ENCODE assay signal across 8 cellular contexts in the genomic region with DNA sequence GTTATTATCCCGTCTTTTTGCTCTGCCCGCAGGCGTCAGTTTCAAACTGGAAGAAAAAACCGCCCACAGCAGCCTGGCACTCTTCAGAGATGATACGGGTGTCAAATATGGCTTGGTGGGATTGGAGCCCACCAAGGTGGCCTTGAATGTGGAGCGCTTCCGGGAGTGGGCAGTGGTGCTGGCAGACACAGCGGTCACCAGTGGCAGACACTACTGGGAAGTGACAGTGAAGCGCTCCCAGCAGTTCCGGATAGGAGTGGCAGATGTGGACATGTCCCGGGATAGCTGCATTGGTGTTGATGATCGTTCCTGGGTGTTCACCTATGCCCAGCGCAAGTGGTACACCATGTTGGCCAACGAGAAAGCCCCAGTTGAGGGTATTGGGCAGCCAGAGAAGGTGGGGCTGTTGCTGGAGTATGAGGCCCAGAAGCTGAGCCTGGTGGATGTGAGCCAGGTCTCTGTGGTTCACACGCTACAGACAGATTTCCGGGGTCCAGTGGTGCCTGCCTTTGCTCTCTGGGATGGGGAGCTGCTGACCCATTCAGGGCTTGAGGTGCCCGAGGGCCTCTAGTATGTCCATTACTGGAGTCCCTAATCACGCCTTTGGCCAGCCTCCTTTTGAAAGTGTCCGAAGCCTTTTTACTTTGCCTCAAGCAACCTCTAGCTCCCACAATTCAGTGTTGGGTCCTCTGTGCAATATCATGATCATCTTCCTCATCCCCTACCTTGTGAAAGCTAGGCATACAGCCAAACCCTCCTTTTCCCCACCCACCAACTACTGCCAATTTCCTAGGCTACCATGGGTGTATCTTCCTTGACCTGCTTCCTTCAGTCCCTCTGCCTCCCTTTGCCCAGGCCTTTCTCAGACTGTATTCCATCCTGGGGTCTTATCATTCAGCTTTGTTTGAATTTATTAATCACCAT. TPM values are rescaled to one million over a fixed set of nuclear protein-coding genes. Genes with fewer than 3 reads are reported as not detected.
DNase-seq lines count a peak whose midpoint lies in the region; ATAC-seq and TF ChIP-seq lines count a peak whose summit lies in the region.

No MANE protein-coding gene starts in this region.

- POLR2A ChIA-PET in HCT116 (lab: Charles Lee) = interaction anchor here (1.2 kb wide), 1 partner anchor 168 kb away, joined by 3 read pairs; no protein-coding TSS in a partner anchor
- POLR2A ChIA-PET in activated CD4-positive, alpha-beta T cell treated with anti-CD3 and anti-CD28 coated beads, Interleukin-2, amount 10 ng/mL, durations not matched to agents 7 days and 5 days (lab: Charles Lee) = interaction anchor here (0.6 kb wide), 1 partner anchor 537 kb away, joined by 5 read pairs; no protein-coding TSS in a partner anchor

- CTCF ChIA-PET in HCT116 (lab: Charles Lee) = no interaction called here
- CTCF ChIA-PET in activated CD4-positive, alpha-beta T cell treated with anti-CD3 and anti-CD28 coated beads, Interleukin-2, amount 10 ng/mL, durations not matched to agents 7 days and 5 days (lab: Charles Lee) = interaction anchor here (0.7 to 2.0 kb wide), 7 partner anchors 11 to 153 kb away, joined by 3 to 6 read pairs (median 3); partner anchors contain the start of genes CNPY2 and GLS2

- peak overlapping the region; percentile 87 for H3K4me2 ChIP-seq in HCT116 (ENCODE audit: low read length)

- TF ChIP-seq CTCF in AG10803 (conservative IDR thresholded peaks at IDR 0.05; ENCODE audit: low read length) (no peak), HCT116 (IDR thresholded peaks at IDR 0.05 in 2 of 3, conservative IDR thresholded peaks at IDR 0.05 in 1 of 3; ENCODE audit: borderline replicate concordance in 1 of 3, insufficient read depth in 1 of 3, low read depth in 2 of 3, low read length in 2 of 3) (no peak), gastroesophageal sphincter (IDR thresholded peaks at IDR 0.05) (no peak), progenitor cell of endocrine pancreas (IDR thresholded peaks at IDR 0.05; ENCODE audit: unreplicated experiment) (no peak)

- no peaks in the 10 kb centered on the region for H3K9me3 ChIP-seq in HCT116 (ENCODE audit: control insufficient read depth in 1 of 2, insufficient read depth in 1 of 2, low read depth in 1 of 2, low read length in 2 of 2)
- no peaks in the 10 kb centered on the region for H3K9me3 ChIP-seq in gastroesophageal sphincter

- H3K27ac Mint-ChIP-seq in activated CD4-positive, alpha-beta T cell treated with anti-CD3 and anti-CD28 coated beads, Interleukin-2, amount 10 ng/mL, durations not matched to agents 7 days and 5 days = peak overlapping the region; percentile 98
- peak overlapping the region; percentile 98 for H3K27ac Mint-ChIP-seq in progenitor cell of endocrine pancreas

- H3K9me2 ChIP-seq in HCT116 (ENCODE audit: insufficient read depth) = no peaks in the 10 kb centered on the region

- H3K4me1 ChIP-seq in HCT116 (ENCODE audit: control insufficient read depth in 1 of 2, insufficient read depth in 2 of 2, low read length in 2 of 2) (peaks cover 0 to 18% of the 10 kb centered on the region in 2 experiments; a peak in 2 of 4 replicates), gastroesophageal sphincter (peaks cover 0 to 43% (median 10%) of the 10 kb centered on the region in 3 donors)

- RAD21 ChIA-PET in HCT116 (lab: Charles Lee; ENCODE audit: low non-redundant PET in 1 of 2, low total read pairs in 2 of 2, uncharacterized antibody in 2 of 2, unreplicated experiment in 2 of 2) = no interaction called here

- 32 to 44% methylated on average over 5 to 14 of the region's 19 CpGs for WGBS in gastroesophageal sphincter (ENCODE audit: low coverage in 1 of 2), 2 donors

- no peaks in the 10 kb centered on the region for H3K27me3 ChIP-seq in HCT116 (ENCODE audit: insufficient read depth, low read length)
- H3K27me3 ChIP-seq in gastroesophageal sphincter = no peaks in the 10 kb centered on the region

- peaks cover 33% of the 10 kb centered on the region for H3K79me2 ChIP-seq in HCT116 (ENCODE audit: insufficient read depth, low read length)

- no peaks in the 10 kb centered on the region for H3K9me3 Mint-ChIP-seq in activated CD4-positive, alpha-beta T cell treated with anti-CD3 and anti-CD28 coated beads, Interleukin-2, amount 10 ng/mL, durations not matched to agents 7 days and 5 days
- no peaks in the 10 kb centered on the region for H3K9me3 Mint-ChIP-seq in progenitor cell of endocrine pancreas (ENCODE audit: low read depth)

- H3K4me3 ChIP-seq in AG10803 (ENCODE audit: low read length) (peak overlapping the region; percentile 97), HCT116 (replicated peaks in 1 of 2; ENCODE audit: low read depth in 1 of 2, low read length in 2 of 2) (peak overlapping the region; percentile 74 to 99), gastroesophageal sphincter (peak overlapping the region; percentile 66 to 80)

- ATAC-seq in HCT116 (peak; percentile 26), gastroesophageal sphincter (no peak)

- intact Hi-C loops in HCT116 (cut with micrococcal nuclease) = no loop called here

- H3K4me1 Mint-ChIP-seq in activated CD4-positive, alpha-beta T cell treated with anti-CD3 and anti-CD28 coated beads, Interleukin-2, amount 10 ng/mL, durations not matched to agents 7 days and 5 days = peaks cover 30% of the 10 kb centered on the region
- H3K4me1 Mint-ChIP-seq in progenitor cell of endocrine pancreas (ENCODE audit: low read depth) = peaks cover 7% of the 10 kb centered on the region

- no peaks in the 10 kb centered on the region for H4K20me1 ChIP-seq in HCT116 (ENCODE audit: insufficient read depth)

- peaks cover 6% of the 10 kb centered on the region for H3K36me3 Mint-ChIP-seq in activated CD4-positive, alpha-beta T cell treated with anti-CD3 and anti-CD28 coated beads, Interleukin-2, amount 10 ng/mL, durations not matched to agents 7 days and 5 days (ENCODE audit: low read depth)
- H3K36me3 Mint-ChIP-seq in progenitor cell of endocrine pancreas (ENCODE audit: insufficient read depth) = peaks cover 1% of the 10 kb centered on the region

- TF ChIP-seq POLR2A in HCT116 (IDR thresholded peaks at IDR 0.05; ENCODE audit: borderline replicate concordance, extremely low read depth, insufficient read depth, insufficient read length) (no peak), gastroesophageal sphincter (IDR thresholded peaks at IDR 0.05) (no peak)

- peaks cover 0 to 17% of the 10 kb centered on the region in 2 experiments; a peak in 2 of 4 replicates for H3K36me3 ChIP-seq in HCT116 (ENCODE audit: control insufficient read depth in 1 of 2, insufficient read depth in 2 of 2, low read length in 2 of 2)
- peaks cover 0 to 27% of the 10 kb centered on the region in 2 donors for H3K36me3 ChIP-seq in gastroesophageal sphincter

- BruUV-seq in HCT116 (replicated peaks; lab: Mats Ljungman, UMichigan) = no TSS peak

- peak overlapping the region; percentile 92 for H3K9ac ChIP-seq in HCT116 (ENCODE audit: low read length)

- peak overlapping the region; percentile 88 for H3K4me3 Mint-ChIP-seq in activated CD4-positive, alpha-beta T cell treated with anti-CD3 and anti-CD28 coated beads, Interleukin-2, amount 10 ng/mL, durations not matched to agents 7 days and 5 days
- peak overlapping the region; percentile 92 for H3K4me3 Mint-ChIP-seq in progenitor cell of endocrine pancreas (ENCODE audit: low read depth)

- TF ChIP-seq EP300 in gastroesophageal sphincter (IDR thresholded peaks at IDR 0.05) = no peak

- H3K27me3 Mint-ChIP-seq in activated CD4-positive, alpha-beta T cell treated with anti-CD3 and anti-CD28 coated beads, Interleukin-2, amount 10 ng/mL, durations not matched to agents 7 days and 5 days = no peaks in the 10 kb centered on the region
- peaks cover 2% of the 10 kb centered on the region for H3K27me3 Mint-ChIP-seq in progenitor cell of endocrine pancreas

- H3K27ac ChIP-seq in HCT116 (ENCODE audit: low read depth, low read length) (peak overlapping the region; percentile 68), gastroesophageal sphincter (peak overlapping the region; percentile 63 to 88 (median 86))

- DNase-seq in AG10803 (ENCODE audit: low read depth) = no peak
- no peak for DNase-seq in HCT116 (ENCODE audit: low read depth, low spot score)
- DNase-seq in activated CD4-positive, alpha-beta T cell treated with anti-CD3 and anti-CD28 coated beads, Interleukin-2, amount 10 ng/mL, durations not matched to agents 7 days and 5 days = no peak
- no peak for DNase-seq in progenitor cell of endocrine pancreas (ENCODE audit: low spot score, unreplicated experiment)
- DNase-seq in EL = no peak
- no peak for DNase-seq in NCI-H2227 treated with DMSO at 0.1 percent for 48 hours (lab: John Stamatoyannopoulos, UW)
- DNase-seq in dedifferentiated amniotic fluid mesenchymal stem cell (ENCODE audit: extremely low spot score) = no peak

- no peak overlapping the region for H2AFZ ChIP-seq in HCT116 (ENCODE audit: low read depth, low read length, poor library complexity, severe bottlenecking)

- no peak for TF ChIP-seq RAD21 in HCT116 (IDR thresholded peaks at IDR 0.05; ENCODE audit: low read depth)

RNA-seq across cellular contexts. Expression of gene SPRYD4, which starts 0.9 kb away (rescaled TPM):
- 2.5 TPM for total RNA-seq in HCT116 (2021; ENCODE audit: unreplicated experiment)
- polyA plus RNA-seq in HCT116 (2012) = 0.77 and 1.0 TPM in 2 replicates
- 1 to 10 TPM; 3.8 to 3.9 TPM for total RNA-seq in activated CD4-positive, alpha-beta T cell treated with anti-CD3 and anti-CD28 coated beads, Interleukin-2, amount 10 ng/mL, durations not matched to agents 7 days and 5 days
- 1 to 10 TPM; 1.1 to 3.7 (median 2.3) TPM for total RNA-seq in gastroesophageal sphincter
- total RNA-seq in progenitor cell of endocrine pancreas = 4.6 TPM in 2 replicates

RNA-seq across cellular contexts. Expression of gene MIP, which starts 14.8 kb away (rescaled TPM):
- total RNA-seq in HCT116 (2021; ENCODE audit: unreplicated experiment) (0.79 TPM), gastroesophageal sphincter (not detected), progenitor cell of endocrine pancreas (not detected in 2 replicates)
- polyA plus RNA-seq in HCT116 (2012) = 0.05 TPM in 1 of 2 replicates, not detected in the other
- not detected for total RNA-seq in activated CD4-positive, alpha-beta T cell treated with anti-CD3 and anti-CD28 coated beads, Interleukin-2, amount 10 ng/mL, durations not matched to agents 7 days and 5 days

RNA-seq across cellular contexts. Expression of gene GLS2, which starts 18.7 kb away (rescaled TPM):
- total RNA-seq in HCT116 (2021; ENCODE audit: unreplicated experiment) (not detected), gastroesophageal sphincter (1 to 10 TPM; 1.1 to 4.1 (median 1.6) TPM), progenitor cell of endocrine pancreas (3.1 and 3.8 TPM in 2 replicates)
- polyA plus RNA-seq in HCT116 (2012) = 0.07 and 0.08 TPM in 2 replicates
- total RNA-seq in activated CD4-positive, alpha-beta T cell treated with anti-CD3 and anti-CD28 coated beads, Interleukin-2, amount 10 ng/mL, durations not matched to agents 7 days and 5 days = 1 to 10 TPM; 1.1 to 1.9 TPM

RNA-seq across cellular contexts. Expression of gene TIMELESS, which starts 20.0 kb away (rescaled TPM):
- total RNA-seq in HCT116 (2021; ENCODE audit: unreplicated experiment) (47.0 TPM), gastroesophageal sphincter (1 to 10 TPM; 2.6 to 3.1 (median 3.0) TPM), progenitor cell of endocrine pancreas (58.0 and 65.5 TPM in 2 replicates)
- 25.8 and 30.9 TPM in 2 replicates for polyA plus RNA-seq in HCT116 (2012)
- total RNA-seq in activated CD4-positive, alpha-beta T cell treated with anti-CD3 and anti-CD28 coated beads, Interleukin-2, amount 10 ng/mL, durations not matched to agents 7 days and 5 days = 10 to 100 TPM; 59.5 to 63.6 TPM

RNA-seq across cellular contexts. Expression of gene RBMS2, which starts 52.4 kb away (rescaled TPM):
- 40.8 TPM for total RNA-seq in HCT116 (2021; ENCODE audit: unreplicated experiment)
- polyA plus RNA-seq in HCT116 (2012) = 12.2 and 15.2 TPM in 2 replicates
- total RNA-seq in activated CD4-positive, alpha-beta T cell treated with anti-CD3 and anti-CD28 coated beads, Interleukin-2, amount 10 ng/mL, durations not matched to agents 7 days and 5 days = 1 to 10 TPM; 4.5 to 6.0 TPM
- 10 to 100 TPM; 25.4 to 50.2 (median 31.8) TPM for total RNA-seq in gastroesophageal sphincter
- 54.1 and 65.9 TPM in 2 replicates for total RNA-seq in progenitor cell of endocrine pancreas
